In genomic region chr5:157160001-157160400, GRCh38 we compare ENCODE assay signal across 19 cellular contexts. TPM values are rescaled to one million over a fixed set of nuclear protein-coding genes. Genes with fewer than 3 reads are reported as not detected.
DNase-seq lines count a peak whose midpoint lies in the region.
"Had no signal": no experiment of that assay in that cellular context is flagged by ENCODE, and none has a peak within 500 bp of the region (broad histone marks: within the 10 kb centered on the region; RNA-seq: fewer than 3 reads in every experiment).

No MANE protein-coding gene starts in this region.

- peaks cover 12% of the 10 kb centered on the region for H3K36me3 Mint-ChIP-seq in activated CD4-positive, alpha-beta T cell treated with anti-CD3 and anti-CD28 coated beads, Interleukin-2, amount 10 ng/mL, durations not matched to agents 7 days and 5 days (ENCODE audit: low read depth)
- peaks cover 23% of the 10 kb centered on the region for H3K36me3 Mint-ChIP-seq in activated naive CD8-positive, alpha-beta T cell treated with anti-CD3 and anti-CD28 coated beads for 36 hours

- POLR2A ChIA-PET in activated CD4-positive, alpha-beta T cell treated with anti-CD3 and anti-CD28 coated beads, Interleukin-2, amount 10 ng/mL, durations not matched to agents 7 days and 5 days (lab: Charles Lee) = interaction anchor here (0.7 kb wide), 1 partner anchor 13 kb away, joined by 3 read pairs; no protein-coding TSS in a partner anchor

- H3K27ac Mint-ChIP-seq in activated CD4-positive, alpha-beta T cell treated with anti-CD3 and anti-CD28 coated beads, Interleukin-2, amount 10 ng/mL, durations not matched to agents 7 days and 5 days = peak overlapping the region; percentile 87
- H3K27ac Mint-ChIP-seq in activated naive CD8-positive, alpha-beta T cell treated with anti-CD3 and anti-CD28 coated beads for 36 hours = peak overlapping the region; percentile 86

- no peaks in the 10 kb centered on the region for H3K9me3 Mint-ChIP-seq in activated CD4-positive, alpha-beta T cell treated with anti-CD3 and anti-CD28 coated beads, Interleukin-2, amount 10 ng/mL, durations not matched to agents 7 days and 5 days
- peaks cover 6% of the 10 kb centered on the region for H3K9me3 Mint-ChIP-seq in activated naive CD8-positive, alpha-beta T cell treated with anti-CD3 and anti-CD28 coated beads for 36 hours

- H3K27me3 Mint-ChIP-seq in activated CD4-positive, alpha-beta T cell treated with anti-CD3 and anti-CD28 coated beads, Interleukin-2, amount 10 ng/mL, durations not matched to agents 7 days and 5 days = no peaks in the 10 kb centered on the region
- no peaks in the 10 kb centered on the region for H3K27me3 Mint-ChIP-seq in activated naive CD8-positive, alpha-beta T cell treated with anti-CD3 and anti-CD28 coated beads for 36 hours

- CTCF ChIA-PET in activated CD4-positive, alpha-beta T cell treated with anti-CD3 and anti-CD28 coated beads, Interleukin-2, amount 10 ng/mL, durations not matched to agents 7 days and 5 days (lab: Charles Lee) = no interaction called here

- H3K4me1 Mint-ChIP-seq in activated CD4-positive, alpha-beta T cell treated with anti-CD3 and anti-CD28 coated beads, Interleukin-2, amount 10 ng/mL, durations not matched to agents 7 days and 5 days = peaks cover 60% of the 10 kb centered on the region
- peaks cover 47% of the 10 kb centered on the region for H3K4me1 Mint-ChIP-seq in activated naive CD8-positive, alpha-beta T cell treated with anti-CD3 and anti-CD28 coated beads for 36 hours

- DNase-seq in activated naive CD4-positive, alpha-beta T cell treated with Interleukin-2 at 50 U/mL for 16 hours = peak; percentile 57
- DNase-seq in activated naive CD4-positive, alpha-beta T cell (lab: John Stamatoyannopoulos, UW) = no peak
- no peak for DNase-seq in activated CD4-positive, alpha-beta T cell treated with anti-CD3 and anti-CD28 coated beads, Interleukin-2, amount 10 ng/mL, durations not matched to agents 7 days and 5 days
- no peak for DNase-seq in activated naive CD8-positive, alpha-beta T cell treated with anti-CD3 and anti-CD28 coated beads for 36 hours
- peak; percentile 57 for DNase-seq in stimulated activated naive CD4-positive, alpha-beta T cell treated with Interleukin-2 at 50 U/mL for 16 hours (lab: John Stamatoyannopoulos, UW)
- DNase-seq in NCI-H1436 (lab: John Stamatoyannopoulos, UW) (no peak), NCI-H2107 treated with DMSO at 0.1 percent for 48 hours (lab: John Stamatoyannopoulos, UW; ENCODE audit: unreplicated experiment) (no peak), HCEC 1CT (no peak)
- DNase-seq: ACHN, colonic mucosa, gastrocnemius medialis, IMR-90, left lung, mucosa of descending colon, NCI-H748 treated with DMSO at 0.1 percent for 48 hours, SJCRH30 had no signal

- H3K4me3 Mint-ChIP-seq in activated CD4-positive, alpha-beta T cell treated with anti-CD3 and anti-CD28 coated beads, Interleukin-2, amount 10 ng/mL, durations not matched to agents 7 days and 5 days = peak overlapping the region; percentile 59
- H3K4me3 Mint-ChIP-seq in activated naive CD8-positive, alpha-beta T cell treated with anti-CD3 and anti-CD28 coated beads for 36 hours = peak overlapping the region; percentile 26

RNA-seq across cellular contexts. Expression of gene GARIN3, which starts 6.1 kb away (rescaled TPM):
- total RNA-seq in activated CD4-positive, alpha-beta T cell treated with anti-CD3 and anti-CD28 coated beads, Interleukin-2, amount 10 ng/mL, durations not matched to agents 7 days and 5 days = not detected
- under 1 TPM; 0.46 to 0.47 TPM for total RNA-seq in activated naive CD8-positive, alpha-beta T cell treated with anti-CD3 and anti-CD28 coated beads for 36 hours
- total RNA-seq: colonic mucosa, gastrocnemius medialis, IMR-90, left lung, mucosa of descending colon, osteoblast, PC-3, SJCRH30, skeletal muscle tissue had no signal

RNA-seq across cellular contexts. Expression of gene MED7, which starts 17.3 kb away (rescaled TPM):
- 10 to 100 TPM; 12.1 to 13.2 TPM for total RNA-seq in activated CD4-positive, alpha-beta T cell treated with anti-CD3 and anti-CD28 coated beads, Interleukin-2, amount 10 ng/mL, durations not matched to agents 7 days and 5 days
- total RNA-seq in activated naive CD8-positive, alpha-beta T cell treated with anti-CD3 and anti-CD28 coated beads for 36 hours = 10 to 100 TPM; 14.2 to 15.4 TPM

RNA-seq across cellular contexts. Expression of gene ITK, which starts 20.6 kb away (rescaled TPM):
- total RNA-seq in activated CD4-positive, alpha-beta T cell treated with anti-CD3 and anti-CD28 coated beads, Interleukin-2, amount 10 ng/mL, durations not matched to agents 7 days and 5 days = 100 to 1,000 TPM; 258 to 306 TPM
- 100 to 1,000 TPM; 200 to 204 TPM for total RNA-seq in activated naive CD8-positive, alpha-beta T cell treated with anti-CD3 and anti-CD28 coated beads for 36 hours
- total RNA-seq: IMR-90, osteoblast, SJCRH30 had no signal

RNA-seq across cellular contexts. Expression of gene HAVCR2, which starts 51.2 kb away (rescaled TPM):
- total RNA-seq in activated CD4-positive, alpha-beta T cell treated with anti-CD3 and anti-CD28 coated beads, Interleukin-2, amount 10 ng/mL, durations not matched to agents 7 days and 5 days = 10 to 100 TPM; 30.9 to 34.7 TPM
- 10 to 100 TPM; 24.6 to 25.2 TPM for total RNA-seq in activated naive CD8-positive, alpha-beta T cell treated with anti-CD3 and anti-CD28 coated beads for 36 hours

Comparison
In these comparisons a context has a peak if more than half of its experiments do, and no peak if none do; other contexts are left out.
1. DNase-seq: peak in activated naive CD4-positive, alpha-beta T cell treated with Interleukin-2 at 50 U/mL for 16 hours (single experiment) and stimulated activated naive CD4-positive, alpha-beta T cell treated with Interleukin-2 at 50 U/mL for 16 hours (single experiment); none in activated naive CD4-positive, alpha-beta T cell (0 of 4), activated CD4-positive, alpha-beta T cell treated with anti-CD3 and anti-CD28 coated beads, Interleukin-2, amount 10 ng/mL, durations not matched to agents 7 days and 5 days (single experiment), activated naive CD8-positive, alpha-beta T cell treated with anti-CD3 and anti-CD28 coated beads for 36 hours (single experiment), NCI-H1436 (single experiment), NCI-H2107 treated with DMSO at 0.1 percent for 48 hours (single experiment) and HCEC 1CT (single experiment).